In the genomic region with DNA sequence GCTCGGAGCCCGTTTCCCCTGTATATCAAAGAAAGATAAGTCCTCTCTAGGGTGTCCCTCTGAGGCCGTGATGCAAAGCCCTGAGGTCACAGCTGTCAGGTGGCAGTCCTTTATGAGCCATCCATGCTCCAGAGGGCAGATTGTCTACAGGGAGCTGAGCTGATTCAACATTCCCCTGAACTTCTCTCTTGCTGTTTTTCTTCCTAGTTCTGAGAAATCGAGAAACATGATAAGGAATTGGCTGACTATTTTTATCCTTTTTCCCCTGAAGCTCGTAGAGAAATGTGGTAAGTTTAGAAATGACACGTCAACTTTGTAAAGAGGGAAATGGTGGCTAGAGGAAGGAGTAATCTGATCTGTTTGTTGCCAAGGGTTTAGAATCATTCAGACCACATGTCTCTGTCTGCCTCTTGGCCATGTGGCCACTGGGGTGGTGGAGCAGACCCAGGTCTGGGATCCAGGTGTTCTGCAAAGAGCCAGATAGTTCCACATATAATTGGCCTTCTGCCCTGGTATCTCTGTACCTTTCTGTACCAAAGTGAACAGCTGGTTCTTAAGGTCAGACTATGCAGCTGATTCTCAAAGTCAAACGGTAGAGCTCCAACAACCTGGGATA, we compare ENCODE assay signal across 9 cellular contexts. TPM values are rescaled to one million over a fixed set of nuclear protein-coding genes. Genes with fewer than 3 reads are reported as not detected.
DNase-seq lines count a peak whose midpoint lies in the region; ATAC-seq and TF ChIP-seq lines count a peak whose summit lies in the region.
"Had no signal": no experiment of that assay in that cellular context is flagged by ENCODE, and none has a peak within 500 bp of the region (broad histone marks: within the 10 kb centered on the region; RNA-seq: fewer than 3 reads in every experiment).

No MANE protein-coding gene starts in this region.

- H3K9ac ChIP-seq in skeletal muscle tissue (ENCODE audit: low read depth in 1 of 3, low read length in 3 of 3) = peak overlapping the region in 1 of 3 donors; percentile 60

- H3K27me3 Mint-ChIP-seq in MCF 10A (ENCODE audit: insufficient read depth, unreplicated experiment) = no peaks in the 10 kb centered on the region

- H3K27ac Mint-ChIP-seq in MCF 10A (ENCODE audit: low read depth, unreplicated experiment) = no peak overlapping the region

- peaks cover 24% of the 10 kb centered on the region for H3K36me3 Mint-ChIP-seq in MCF 10A (ENCODE audit: insufficient read depth, unreplicated experiment)

- no peak for ATAC-seq in left lung

- H3K4me1 Mint-ChIP-seq in MCF 10A (ENCODE audit: insufficient read depth, unreplicated experiment) = peaks cover 9% of the 10 kb centered on the region

- H3K27me3 ChIP-seq in skeletal muscle tissue (ENCODE audit: control insufficient read depth in 3 of 3, insufficient read depth in 3 of 3, low read length in 3 of 3) = no peaks in the 10 kb centered on the region
- H3K27me3 ChIP-seq in left lung = no peaks in the 10 kb centered on the region

- TF ChIP-seq CTCF in cardiac fibroblast (IDR thresholded peaks at IDR 0.05; ENCODE audit: low read depth, low read length) (no peak), left lung (IDR thresholded peaks at IDR 0.05) (no peak), MCF 10A (IDR thresholded peaks at IDR 0.05; ENCODE audit: unreplicated experiment) (no peak)

- peaks cover 22 to 37% (median 34%) of the 10 kb centered on the region in 3 donors for H3K4me1 ChIP-seq in skeletal muscle tissue (ENCODE audit: control insufficient read depth in 3 of 3, insufficient read depth in 3 of 3, low read length in 3 of 3)
- H3K4me1 ChIP-seq in left lung = peaks cover 10 to 32% of the 10 kb centered on the region in 2 donors

- H3K27ac ChIP-seq in skeletal muscle tissue (ENCODE audit: low read depth, low read length) = peak overlapping the region; percentile 55
- H3K27ac ChIP-seq in left lung = peak overlapping the region in 1 of 2 donors; percentile 39

- BruUV-seq in MCF 10A (replicated peaks; lab: Mats Ljungman, UMichigan) = no TSS peak

- H3K9me3 ChIP-seq in skeletal muscle tissue (ENCODE audit: control insufficient read depth in 3 of 3, low read length in 3 of 3) (no peaks in the 10 kb centered on the region), left lung (no peaks in the 10 kb centered on the region)

- H3K36me3 ChIP-seq in skeletal muscle tissue (ENCODE audit: control insufficient read depth in 3 of 3, insufficient read depth in 3 of 3, low read length in 3 of 3) = peaks cover 14 to 20% (median 20%) of the 10 kb centered on the region in 3 donors
- peaks cover 0 to 17% of the 10 kb centered on the region in 2 donors for H3K36me3 ChIP-seq in left lung

- H3K4me3 ChIP-seq in cardiac fibroblast (replicated peaks in 1 of 2; ENCODE audit: low read depth in 2 of 2, low read length in 2 of 2) = no peak overlapping the region
- H3K4me3 ChIP-seq in skeletal muscle tissue (ENCODE audit: low read length in 3 of 3) = no peak overlapping the region
- no peak overlapping the region for H3K4me3 ChIP-seq in left lung

- no peak overlapping the region for H3K4me3 Mint-ChIP-seq in MCF 10A (ENCODE audit: unreplicated experiment)

- POLR2A ChIA-PET in MCF 10A (lab: Yijun Ruan, JAX) = interaction anchor here (0.6 to 1.3 kb wide), 2 partner anchors 19 to 24 kb away, joined by 3 read pairs; no protein-coding TSS in a partner anchor

- H3K9me3 Mint-ChIP-seq in MCF 10A (ENCODE audit: unreplicated experiment) = no peaks in the 10 kb centered on the region

- CTCF ChIA-PET in MCF 10A (lab: Yijun Ruan, JAX) = no interaction called here

- peak; percentile 23 for DNase-seq in NCI-H2171 treated with DMSO at 0.1 percent for 48 hours (lab: John Stamatoyannopoulos, UW)
- no peak for DNase-seq in NCI-H2171 (lab: John Stamatoyannopoulos, UW)
- peak; percentile 6 for DNase-seq in NCI-H146 treated with DMSO at 0.1 percent for 48 hours (lab: John Stamatoyannopoulos, UW; ENCODE audit: unreplicated experiment)
- peak; percentile 62 to 78 for DNase-seq in cardiac fibroblast (ENCODE audit: low read depth in 2 of 2)
- no peak for DNase-seq in left lung
- DNase-seq in MCF 10A (ENCODE audit: unreplicated experiment) = no peak
- no peak for DNase-seq in AG08395 (ENCODE audit: low spot score)
- DNase-seq: NCI-H1105 treated with DMSO at 0.1 percent for 48 hours had no signal

- intact Hi-C loops in left lung (cut with DNase I) = no loop called here
- intact Hi-C loops in MCF 10A (cut with micrococcal nuclease) = loop anchor here (5.0 kb wide), 1 partner anchor 83 kb away; the partner anchor contains the start of gene TRPV3

RNA-seq across cellular contexts. Expression of gene CTNS, which starts 3.5 kb away (rescaled TPM):
- total RNA-seq in skeletal muscle tissue (11.5 TPM), left lung (10 to 100 TPM; 20.1 to 30.6 TPM), MCF 10A (2022) (7.1 and 11.4 TPM in 2 replicates)

RNA-seq across cellular contexts. Expression of gene SHPK, which starts 4.0 kb away (rescaled TPM):
- total RNA-seq in skeletal muscle tissue = 6.8 TPM
- total RNA-seq in left lung = 10 to 100 TPM; 11.0 to 13.1 TPM
- total RNA-seq in MCF 10A (2022) = 6.3 and 8.3 TPM in 2 replicates

RNA-seq across cellular contexts. Expression of gene TAX1BP3, which starts 28.3 kb away (rescaled TPM):
- total RNA-seq in skeletal muscle tissue (31.3 TPM), left lung (100 to 1,000 TPM; 143 to 194 TPM), MCF 10A (2022) (130 and 147 TPM in 2 replicates)

RNA-seq across cellular contexts. Expression of gene EMC6, which starts 28.5 kb away (rescaled TPM):
- total RNA-seq in skeletal muscle tissue (14.6 TPM), left lung (10 to 100 TPM; 33.0 to 37.6 TPM), MCF 10A (2022) (72.2 and 78.5 TPM in 2 replicates)

RNA-seq across cellular contexts. Expression of gene TRPV1, which starts 30.9 kb away (rescaled TPM):
- 2.6 TPM for total RNA-seq in skeletal muscle tissue
- total RNA-seq in left lung = 1 to 10 TPM; 3.3 to 3.7 TPM
- total RNA-seq in MCF 10A (2022) = 2.7 and 5.4 TPM in 2 replicates

Comparison
In these comparisons a context has a peak if more than half of its experiments do, and no peak if none do; other contexts are left out.
1. DNase-seq: peak in NCI-H2171 treated with DMSO at 0.1 percent for 48 hours (single experiment), NCI-H146 treated with DMSO at 0.1 percent for 48 hours (single experiment) and cardiac fibroblast (2 of 2); none in NCI-H2171 (single experiment), left lung (0 of 2), MCF 10A (single experiment) and AG08395 (single experiment).